ENCODE assay signal across 8 cellular contexts in the genomic region with DNA sequence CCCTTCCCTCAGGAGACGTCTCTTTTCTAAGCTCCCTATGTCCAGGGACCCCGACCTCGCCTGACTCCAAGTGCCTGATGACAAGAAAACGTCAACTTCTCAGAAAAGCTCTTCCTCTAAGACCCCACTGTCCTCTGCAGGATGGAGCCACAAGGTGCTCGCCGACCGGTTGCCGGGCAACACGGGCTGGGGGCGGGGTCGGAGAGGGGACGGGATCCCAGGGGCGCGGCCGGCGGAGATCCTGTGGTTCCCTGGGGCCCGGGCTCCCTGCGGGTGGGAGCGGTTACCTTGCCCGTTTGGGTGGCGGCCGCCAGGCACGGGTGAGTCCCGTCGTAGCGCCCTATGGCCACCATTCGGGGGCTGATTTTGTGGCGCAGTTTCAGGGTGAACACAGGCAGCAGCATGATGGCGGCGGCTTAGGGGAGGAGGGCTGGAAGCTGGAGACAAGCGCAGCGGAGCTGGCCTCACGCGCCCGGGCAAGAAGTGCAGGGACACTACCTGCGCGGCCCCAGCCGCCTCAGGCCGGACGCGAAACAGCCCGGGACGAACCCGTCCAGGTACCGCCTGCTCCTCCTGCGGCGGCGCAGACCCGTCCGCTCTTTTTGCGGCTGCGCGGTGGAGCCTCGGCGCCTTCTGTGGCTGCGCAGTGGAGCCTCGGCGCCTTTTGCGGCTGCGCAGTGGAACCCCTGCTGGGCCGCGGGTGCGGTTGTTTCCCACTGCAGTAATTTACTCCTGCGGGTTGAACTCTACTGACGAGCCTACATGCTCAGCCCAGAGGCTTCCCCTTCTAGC. TPM values are rescaled to one million over a fixed set of nuclear protein-coding genes. Genes with fewer than 3 reads are reported as not detected.
DNase-seq lines count a peak whose midpoint lies in the region; ATAC-seq, FAIRE-seq and TF ChIP-seq lines count a peak whose summit lies in the region.

Gene BBS2, minus strand, starts transcription at position 566 of the 792 bp plus-strand sequence. Its CDS starts 162 bp downstream, at position 404.

- no peaks in the 10 kb centered on the region for H4K20me1 ChIP-seq in HepG2 (ENCODE audit: insufficient read depth, low read length)

- peaks cover 18% of the 10 kb centered on the region for H3K4me1 Mint-ChIP-seq in CD14-positive monocyte

- peak within 1 kb of the TSS; percentile 85 to 88 for H3K4me3 Mint-ChIP-seq in CD14-positive monocyte

- TF ChIP-seq RAD21 in HepG2 (CRISPR knock-in tag; IDR thresholded peaks at IDR 0.05): peak; percentile 16; the same call in 1 of the 2 replicates

- peaks cover 0 to 1% (median 0%) of the 10 kb centered on the region in 7 donors for H3K9me3 Mint-ChIP-seq in CD14-positive monocyte

- peak within 1 kb of the TSS; percentile 90 for H3K4me2 ChIP-seq in HepG2 (ENCODE audit: low read depth, low read length)

- intact Hi-C loops in CD14-positive monocyte (cut with micrococcal nuclease) (loop anchor here (5.0 kb wide), 1 partner anchor 183 kb away; no protein-coding TSS in a partner anchor), HepG2 (cut with micrococcal nuclease; ENCODE audit: unreplicated experiment) (no loop called here)

- H3K4me3 ChIP-seq in HepG2 (replicated peaks in 1 of 3; ENCODE audit: insufficient read depth in 1 of 3, low read depth in 2 of 3, low read length in 3 of 3): peak within 1 kb of the TSS; percentile 71 to 95 (median 87)

- no peak for TF ChIP-seq EP300 in HepG2 (IDR thresholded peaks at IDR 0.05; ENCODE audit: low read depth in 2 of 2, low read length in 2 of 2)
- TF ChIP-seq EP300 in HepG2 (CRISPR knock-in tag; IDR thresholded peaks at IDR 0.05; ENCODE audit: borderline replicate concordance): peak; percentile 5; the same call in 1 of the 2 replicates

- ATAC-seq in GM19372 (IDR thresholded peaks at IDR 0.05; ENCODE audit: low read depth, unreplicated experiment) (peak; percentile 91), HG03521 (IDR thresholded peaks at IDR 0.05; ENCODE audit: unreplicated experiment) (peak; percentile 84), HepG2 (peak; percentile 98)

- no peak for FAIRE-seq in HepG2 (lab: Jason Lieb, UNC)

- H3K9ac ChIP-seq in HepG2 (ENCODE audit: insufficient read depth, low read depth, low read length): peak within 1 kb of the TSS; percentile 70

- BruUV-seq in HepG2 (replicated peaks; lab: Mats Ljungman, UMichigan): no TSS peak

- peak within 1 kb of the TSS; percentile 54 to 92 (median 78) for H3K27ac Mint-ChIP-seq in CD14-positive monocyte

- WGBS in HepG2 (ENCODE audit: low lambda C conversion rate): 1% methylated on average over 35 of the region's 65 CpGs

- no peaks in the 10 kb centered on the region for H3K36me3 ChIP-seq in HepG2 (replicated peaks in 1 of 2; ENCODE audit: control insufficient read depth in 1 of 2, insufficient read depth in 2 of 2, low read length in 2 of 2)

- H3K4me1 ChIP-seq in HepG2 (ENCODE audit: insufficient read depth, low read length): peaks cover 32% of the 10 kb centered on the region

- H3K27ac ChIP-seq in HepG2 (ENCODE audit: extremely low read length, insufficient read depth, low read length): peak within 1 kb of the TSS; percentile 46

- no peaks in the 10 kb centered on the region; a peak in 1 of 5 replicates for H3K27me3 ChIP-seq in HepG2 (ENCODE audit: control insufficient read depth in 1 of 2, insufficient read depth in 2 of 2, low read length in 2 of 2)

- in situ Hi-C loops in HepG2 (cut with HindIII; ENCODE audit: extremely low pct_ligation_motif_present, low pct_unique_long_range_greater_than_20kb): loop anchor here (10.0 kb wide), 1 partner anchor 185 kb away; no protein-coding TSS in a partner anchor

- H3K36me3 Mint-ChIP-seq in CD14-positive monocyte: no peaks in the 10 kb centered on the region

- POLR2A ChIA-PET in HepG2 (lab: Yijun Ruan, JAX): interaction anchor here (1.1 kb wide), 1 partner anchor 40 kb away, joined by 3 read pairs; no protein-coding TSS in a partner anchor

- H3K9me3 ChIP-seq in HepG2 (ENCODE audit: low read length): no peaks in the 10 kb centered on the region

- TF ChIP-seq POLR2A in HepG2 (IDR thresholded peaks at IDR 0.05; ENCODE audit: insufficient read depth in 1 of 2, low read depth in 2 of 2, low read length in 2 of 2): peak; percentile 68 to 98

- no peaks in the 10 kb centered on the region for H3K79me2 ChIP-seq in HepG2 (ENCODE audit: insufficient read depth, low read length)

- peaks cover 0 to 2% (median 0%) of the 10 kb centered on the region in 3 donors for H3K27me3 Mint-ChIP-seq in CD14-positive monocyte (ENCODE audit: low read depth in 3 of 3)

- DNase-seq in CD14-positive monocyte (ENCODE audit: low spot score) (peak; percentile 76), NCI-H748 treated with DMSO at 0.1 percent for 48 hours (lab: John Stamatoyannopoulos, UW) (peak; percentile 48), dermis blood vessel endothelial cell (peak; percentile 90), HepG2 (ENCODE audit: low spot score) (peak; percentile 87)
- DNase-seq in activated CD4-positive, alpha-beta T cell treated with anti-CD3 and anti-CD28 coated beads, Interleukin-2, amount 50 U/mL, for 48 hours: peak; percentile 91 to 93
- peak; percentile 87 to 89 for DNase-seq in stimulated activated CD4-positive, alpha-beta T cell treated with anti-CD3 and anti-CD28 coated beads, Interleukin-2, amount 100 ng/mL, for 48 hours

- H2AFZ ChIP-seq in HepG2 (ENCODE audit: low read length): peak within 1 kb of the TSS; percentile 74

- no peak for TF ChIP-seq CTCF in CD14-positive monocyte (IDR thresholded peaks at IDR 0.05)
- peak; percentile 27 for TF ChIP-seq CTCF in HepG2 (CRISPR knock-in tag; IDR thresholded peaks at IDR 0.05)

- CTCF ChIA-PET in HepG2 (lab: Yijun Ruan, JAX; ENCODE audit: low intra/inter-chr PET ratio, low total read pairs): no interaction called here

TF ChIP-seq in HepG2, 621 proteins besides CTCF, POLR2A, EP300 and RAD21 (continues in another document):
- TF ChIP-seq FOXA3 (CRISPR knock-in tag; IDR thresholded peaks at IDR 0.05) (0 out of 2 replicates have a peak, but pooled peaks have one; percentile 13), SKI (IDR thresholded peaks at IDR 0.05; ENCODE audit: partially characterized antibody) (no peak), ATF4 (CRISPR knock-in tag; IDR thresholded peaks at IDR 0.05) (0 out of 4 replicates have a peak, but pooled peaks of 1 of the 2 experiments have one; percentile 17), ZFP36L2 (CRISPR knock-in tag; IDR thresholded peaks at IDR 0.05) (no peak), HDAC1 (CRISPR knock-in tag; IDR thresholded peaks at IDR 0.05) (peak; percentile 93), ZSCAN31 (CRISPR knock-in tag; IDR thresholded peaks at IDR 0.05; ENCODE audit: low read depth) (peak; percentile 91), ZNF432 (CRISPR knock-in tag; IDR thresholded peaks at IDR 0.05; ENCODE audit: borderline replicate concordance) (no peak), JUNB (CRISPR knock-in tag; IDR thresholded peaks at IDR 0.05; ENCODE audit: borderline replicate concordance) (no peak), TCF7L2 (IDR thresholded peaks at IDR 0.05; ENCODE audit: low read depth, low read length) (no peak), ISX (CRISPR knock-in tag; conservative IDR thresholded peaks at IDR 0.05) (no peak), ARNT (IDR thresholded peaks at IDR 0.05) (no peak)
- TF ChIP-seq, protein P1, sequence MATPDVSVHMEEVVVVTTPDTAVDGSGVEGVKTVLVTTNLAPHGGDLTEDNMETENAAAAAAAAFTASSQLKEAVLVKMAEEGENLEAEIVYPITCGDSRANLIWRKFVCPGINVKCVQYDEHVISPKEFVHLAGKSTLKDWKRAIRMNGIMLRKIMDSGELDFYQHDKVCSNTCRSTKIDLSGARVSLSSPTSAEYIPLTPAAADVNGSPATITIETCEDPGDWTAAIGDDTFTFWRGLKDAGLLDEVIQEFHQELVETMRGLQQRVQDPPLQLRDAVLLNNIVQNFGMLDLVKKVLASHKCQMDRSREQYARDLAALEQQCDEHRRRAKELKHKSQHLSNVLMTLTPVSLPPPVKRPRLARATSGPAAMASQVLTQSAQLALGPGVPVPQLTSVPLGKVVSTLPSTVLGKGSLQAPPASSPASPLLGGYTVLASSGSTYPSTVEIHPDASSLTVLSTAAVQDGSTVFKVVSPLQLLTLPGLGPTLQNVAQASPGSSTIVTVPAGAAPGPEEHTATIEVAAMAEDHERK (CRISPR knock-in tag; IDR thresholded peaks at IDR 0.05; ENCODE audit: low read depth): no peak

RNA-seq across cellular contexts. Expression of gene BBS2, which starts in this region (rescaled TPM):
- 10 to 100 TPM; 16.6 to 18.8 TPM for polyA plus RNA-seq in CD14-positive monocyte
- total RNA-seq in dermis blood vessel endothelial cell: 40.6 and 52.2 TPM in 2 replicates
- total RNA-seq in HepG2 (2016; rRNA removed; fragmentation: Illumina TruSeq; extraction: Trizol): 59.7 and 63.5 TPM in 2 replicates
- 11.6 and 13.5 TPM in 2 replicates for total RNA-seq in HepG2 (2016; cell fraction: cytosol; rRNA removed; fragmentation: Illumina TruSeq; extraction: Trizol; ENCODE audit: low read depth)
- 58.4 and 59.3 TPM in 2 replicates for total RNA-seq in HepG2 (2016; cell fraction: insoluble cytoplasmic fraction; rRNA removed; fragmentation: Illumina TruSeq; extraction: Trizol)
- 13.6 and 15.7 TPM in 2 replicates for total RNA-seq in HepG2 (2016; cell fraction: membrane; rRNA removed; fragmentation: Illumina TruSeq; extraction: Trizol)
- 42.3 and 45.1 TPM in 2 replicates for total RNA-seq in HepG2 (2016; cell fraction: nucleus; rRNA removed; fragmentation: Illumina TruSeq; extraction: Trizol)
- 58.2 and 68.3 TPM in 2 replicates for polyA plus RNA-seq in HepG2 (2011; rRNA removed)
- polyA plus RNA-seq in HepG2 (2011; cell fraction: cytosol; rRNA removed): 25.1 and 27.0 TPM in 2 replicates
- 95.3 and 104 TPM in 2 replicates for polyA plus RNA-seq in HepG2 (2011; cell fraction: nucleus; rRNA removed)
- polyA plus RNA-seq in HepG2 (2012): 30.0 and 44.8 TPM in 2 replicates
- 2.8 and 2.9 TPM in 2 replicates for polyA plus RNA-seq in HepG2 (2016; cell fraction: cytosol; fragmentation: Illumina TruSeq; extraction: Trizol; ENCODE audit: low read depth)
- 44.4 and 54.3 TPM in 2 replicates for polyA plus RNA-seq in HepG2 (2016; cell fraction: insoluble cytoplasmic fraction; fragmentation: Illumina TruSeq; extraction: Trizol; ENCODE audit: low read depth)
- polyA plus RNA-seq in HepG2 (2016; cell fraction: membrane; fragmentation: Illumina TruSeq; extraction: Trizol; ENCODE audit: low read depth): 3.6 and 5.8 TPM in 2 replicates
- polyA plus RNA-seq in HepG2 (2016; cell fraction: nucleus; fragmentation: Illumina TruSeq; extraction: Trizol; ENCODE audit: insufficient read depth, low read depth): 51.0 and 65.6 TPM in 2 replicates
- 43.0 and 46.6 TPM in 2 replicates for polyA minus RNA-seq in HepG2 (2011; rRNA and poly(A)+ RNA removed; ENCODE audit: low replicate concordance)
- 29.7 and 39.9 TPM in 2 replicates for polyA minus RNA-seq in HepG2 (2011; cell fraction: cytosol; rRNA and poly(A)+ RNA removed)
- 56.1 and 67.9 TPM in 2 replicates for polyA minus RNA-seq in HepG2 (2011; cell fraction: nucleus; rRNA and poly(A)+ RNA removed)

Comparison
In these comparisons a context has a peak if more than half of its experiments do, and no peak if none do; other contexts are left out.
1. Peak in every context shown above with its lines: DNase-seq, ATAC-seq, H3K4me3 ChIP-seq and H3K27ac ChIP-seq.